ENCODE assay signal across 9 cellular contexts in genomic region chr11:17014321-17014773, GRCh38. TPM values are rescaled to one million over a fixed set of nuclear protein-coding genes. Genes with fewer than 3 reads are reported as not detected.
DNase-seq lines count a peak whose midpoint lies in the region; ATAC-seq, FAIRE-seq and TF ChIP-seq lines count a peak whose summit lies in the region.
"Had no signal": no experiment of that assay in that cellular context is flagged by ENCODE, and none has a peak within 500 bp of the region (broad histone marks: within the 10 kb centered on the region; RNA-seq: fewer than 3 reads in every experiment).

Gene PLEKHA7 (minus strand): TSS chr11:17014414. CDS start chr11:17014401, 13 bp downstream.

- H3K4me3 ChIP-seq in RWPE2 (ENCODE audit: severe bottlenecking) (peak within 1 kb of the TSS; percentile 46), endodermal cell (ENCODE audit: low read length) (peak within 1 kb of the TSS; percentile 92), mucosa of stomach (ENCODE audit: low read length) (peak within 1 kb of the TSS; percentile 90)

- peaks cover 13% of the 10 kb centered on the region for H3K4me1 ChIP-seq in RWPE2 (ENCODE audit: insufficient read depth, poor library complexity, severe bottlenecking)
- no peaks in the 10 kb centered on the region for H3K4me1 ChIP-seq in endodermal cell (ENCODE audit: control insufficient read depth, insufficient read depth, low read length)
- peaks cover 40% of the 10 kb centered on the region for H3K4me1 ChIP-seq in mucosa of stomach (ENCODE audit: control insufficient read depth, insufficient read depth, low read length)

- WGBS in endodermal cell (ENCODE audit: insufficient coverage in 1 of 2, insufficient read length in 1 of 2), 2 experiments = 0% methylated on average over 14 to 43 of the region's 68 CpGs

- H3K27me3 Mint-ChIP-seq in endodermal cell (ENCODE audit: insufficient read depth) = peaks cover 24% of the 10 kb centered on the region

- TF ChIP-seq CTCF in RWPE2 (IDR thresholded peaks at IDR 0.05; ENCODE audit: poor library complexity, severe bottlenecking) = no peak
- no peak for TF ChIP-seq CTCF in endodermal cell (conservative IDR thresholded peaks at IDR 0.05)

- H3K9me3 ChIP-seq in RWPE2 (ENCODE audit: severe bottlenecking) = no peaks in the 10 kb centered on the region
- no peaks in the 10 kb centered on the region for H3K9me3 ChIP-seq in endodermal cell (ENCODE audit: control insufficient read depth, low read length)
- H3K9me3 ChIP-seq in mucosa of stomach (ENCODE audit: control insufficient read depth, low read length) = no peaks in the 10 kb centered on the region

- peak within 1 kb of the TSS; percentile 83 for H3K27ac Mint-ChIP-seq in endodermal cell

- H3K9me3 Mint-ChIP-seq in endodermal cell = no peaks in the 10 kb centered on the region

- peaks cover 5% of the 10 kb centered on the region for H3K4me1 Mint-ChIP-seq in endodermal cell

- no peaks in the 10 kb centered on the region for H3K36me3 ChIP-seq in RWPE2 (ENCODE audit: low read depth)
- H3K36me3 ChIP-seq in endodermal cell (ENCODE audit: control insufficient read depth, insufficient read depth, low read length) = no peaks in the 10 kb centered on the region
- H3K36me3 ChIP-seq in mucosa of stomach (ENCODE audit: control insufficient read depth, insufficient read depth, low read length) = no peaks in the 10 kb centered on the region

- H3K27ac ChIP-seq in RWPE2 (ENCODE audit: poor library complexity, severe bottlenecking) (peak within 1 kb of the TSS; percentile 79), endodermal cell (ENCODE audit: low read depth, low read length) (no peak within 1 kb of the TSS)

- H3K4me3 Mint-ChIP-seq in endodermal cell = no peak within 1 kb of the TSS

- DNase-seq in NCI-H82 (lab: John Stamatoyannopoulos, UW) (peak; percentile 33), NCI-H82 treated with DMSO at 0.1 percent for 48 hours (lab: John Stamatoyannopoulos, UW; ENCODE audit: unreplicated experiment) (no peak), RWPE2 (ENCODE audit: low spot score) (no peak), endodermal cell (peak; percentile 75), HTR-8/SVneo (ENCODE audit: insufficient read length, low spot score) (no peak), putamen (ENCODE audit: low spot score) (no peak)

- no peak for FAIRE-seq in HTR-8/SVneo (lab: Jason Lieb, UNC)
- FAIRE-seq: G401.6 had no signal

- H3K36me3 Mint-ChIP-seq in endodermal cell (ENCODE audit: low read depth) = no peaks in the 10 kb centered on the region

- no peak within 1 kb of the TSS for H3K9ac ChIP-seq in endodermal cell (ENCODE audit: extremely low read depth, low read length, poor library complexity, severe bottlenecking)
- peak within 1 kb of the TSS; percentile 96 for H3K9ac ChIP-seq in mucosa of stomach (ENCODE audit: low read length)

- ATAC-seq in RWPE2 (ENCODE audit: low read depth) = no peak
- ATAC-seq in GM21447 (IDR thresholded peaks at IDR 0.05; ENCODE audit: unreplicated experiment) = no peak

- no peaks in the 10 kb centered on the region for H3K27me3 ChIP-seq in RWPE2 (ENCODE audit: insufficient read depth, poor library complexity, severe bottlenecking)
- peaks cover 61% of the 10 kb centered on the region for H3K27me3 ChIP-seq in endodermal cell (ENCODE audit: control insufficient read depth, insufficient read depth, low read length, poor library complexity, severe bottlenecking)
- no peaks in the 10 kb centered on the region for H3K27me3 ChIP-seq in mucosa of stomach (ENCODE audit: control insufficient read depth, insufficient read depth, low read length)

RNA-seq across cellular contexts. Expression of gene PLEKHA7, which starts in this region (rescaled TPM):
- total RNA-seq in endodermal cell = 10 to 100 TPM; 17.5 to 21.9 TPM
- polyA plus RNA-seq in endodermal cell (2013, experiment 1 of 2) = 19.0 TPM
- polyA plus RNA-seq in endodermal cell (2013, experiment 2 of 2) = 20.8 TPM

Comparison
In these comparisons a context has a peak if more than half of its experiments do, and no peak if none do; other contexts are left out.
1. DNase-seq: peak in NCI-H82 (single experiment) and endodermal cell (single experiment); none in NCI-H82 treated with DMSO at 0.1 percent for 48 hours (single experiment), RWPE2 (single experiment), HTR-8/SVneo (single experiment) and putamen (single experiment).
2. Peak in every context shown above with its lines, with median percentiles within 50 percentile points of each other: H3K4me3 ChIP-seq.